ENCODE assay signal across 23 cellular contexts in genomic region chr5:133199366-133199901, GRCh38.
"Had no signal": no experiment of that assay in that cellular context is flagged by ENCODE, and none has a peak within 500 bp of the region (broad histone marks: within the 10 kb centered on the region; RNA-seq: fewer than 3 reads in every experiment).

No MANE protein-coding gene starts in this region.

- H3K27me3 Mint-ChIP-seq: activated naive CD8-positive, alpha-beta T cell; activated T-cell treated with anti-CD3 and anti-CD28 coated beads, Interleukin-2, amount 50 U/mL, for 24 hours had no signal

- ATAC-seq: activated CD4-positive, CD25-positive, alpha-beta regulatory T cell treated with anti-CD3 and anti-CD28 coated beads, Interleukin-2, amount 50 U/mL, for 24 hours; activated CD8-positive, alpha-beta memory T cell treated with anti-CD3 and anti-CD28 coated beads, Interleukin-2, amount 10 ng/mL, durations not matched to agents 7 days and 5 days had no signal

- H3K36me3 ChIP-seq: brain microvascular endothelial cell, cardiac muscle cell had no signal

- H3K4me1 Mint-ChIP-seq: activated CD8-positive, alpha-beta memory T cell treated with anti-CD3 and anti-CD28 coated beads, Interleukin-2, amount 10 ng/mL, durations not matched to agents 7 days and 5 days had no signal

- DNase-seq: activated CD4-positive, alpha-beta T cell treated with anti-CD3 and anti-CD28 coated beads for 48 hours; activated CD4-positive, alpha-beta T cell treated with anti-CD3 and anti-CD28 coated beads, Interleukin-2, amount 50 U/mL, for 48 hours; activated effector memory CD4-positive, alpha-beta T cell treated with Interleukin-2 at 50 U/mL for 16 hours; activated naive CD4-positive, alpha-beta T cell; activated T-cell treated with anti-CD3 and anti-CD28 coated beads, Interleukin-2, amount 50 U/mL, for 24 hours; amygdala; brain microvascular endothelial cell; Kasumi-1; KBM-7; NCI-H1105 treated with DMSO at 0.1 percent for 48 hours; NCI-H1436 treated with DMSO at 0.1 percent for 48 hours; NCI-H187; NCI-H2081; NCI-H446 treated with DMSO at 0.1 percent for 48 hours; NCI-H524 treated with DMSO at 0.1 percent for 48 hours; NCI-H774; SIG-M5 had no signal

- H3K4me3 Mint-ChIP-seq: activated CD8-positive, alpha-beta memory T cell treated with anti-CD3 and anti-CD28 coated beads, Interleukin-2, amount 10 ng/mL, durations not matched to agents 7 days and 5 days; activated naive CD8-positive, alpha-beta T cell; activated T-cell treated with anti-CD3 and anti-CD28 coated beads, Interleukin-2, amount 50 U/mL, for 24 hours; activated T-helper 1 cell treated with anti-CD3 and anti-CD28 coated beads, Interleukin-12 subunit alpha, Interleukin-12 subunit beta, Interleukin-2, Interleukin-4 antibody, amounts not matched to agents 30 ng/mL and 10 ng/mL and 1 ng/mL, durations not matched to agents 14 hours and 24 hours and 36 hours; T-helper 1 cell treated with Interleukin-12 subunit alpha and Interleukin-12 subunit beta and Interleukin-4 antibody, amounts not matched to agents 30 μg/mL and 1 μg/mL, for 36 hours had no signal

- H3K27ac ChIP-seq: brain microvascular endothelial cell, cardiac muscle cell had no signal

- H3K36me3 Mint-ChIP-seq: activated CD8-positive, alpha-beta memory T cell treated with anti-CD3 and anti-CD28 coated beads, Interleukin-2, amount 10 ng/mL, durations not matched to agents 7 days and 5 days; activated naive CD8-positive, alpha-beta T cell had no signal

- H3K4me3 ChIP-seq: cardiac muscle cell had no signal

- H3K27ac Mint-ChIP-seq: activated CD8-positive, alpha-beta memory T cell treated with anti-CD3 and anti-CD28 coated beads, Interleukin-2, amount 10 ng/mL, durations not matched to agents 7 days and 5 days; activated naive CD8-positive, alpha-beta T cell; activated T-cell treated with anti-CD3 and anti-CD28 coated beads, Interleukin-2, amount 50 U/mL, for 24 hours; activated T-helper 1 cell treated with anti-CD3 and anti-CD28 coated beads, Interleukin-12 subunit alpha, Interleukin-12 subunit beta, Interleukin-2, Interleukin-4 antibody, amounts not matched to agents 30 ng/mL and 10 ng/mL and 1 ng/mL, durations not matched to agents 14 hours and 24 hours and 36 hours; T-helper 1 cell treated with Interleukin-12 subunit alpha and Interleukin-12 subunit beta and Interleukin-4 antibody, amounts not matched to agents 30 μg/mL and 1 μg/mL, for 36 hours had no signal

- H3K27me3 ChIP-seq: brain microvascular endothelial cell, cardiac muscle cell had no signal

- H3K9me3 Mint-ChIP-seq: activated T-cell treated with anti-CD3 and anti-CD28 coated beads, Interleukin-2, amount 50 U/mL, for 24 hours; activated T-helper 1 cell treated with anti-CD3 and anti-CD28 coated beads, Interleukin-12 subunit alpha, Interleukin-12 subunit beta, Interleukin-2, Interleukin-4 antibody, amounts not matched to agents 30 ng/mL and 10 ng/mL and 1 ng/mL, durations not matched to agents 14 hours and 24 hours and 36 hours; T-helper 1 cell treated with Interleukin-12 subunit alpha and Interleukin-12 subunit beta and Interleukin-4 antibody, amounts not matched to agents 30 μg/mL and 1 μg/mL, for 36 hours had no signal
